In the genomic region with DNA sequence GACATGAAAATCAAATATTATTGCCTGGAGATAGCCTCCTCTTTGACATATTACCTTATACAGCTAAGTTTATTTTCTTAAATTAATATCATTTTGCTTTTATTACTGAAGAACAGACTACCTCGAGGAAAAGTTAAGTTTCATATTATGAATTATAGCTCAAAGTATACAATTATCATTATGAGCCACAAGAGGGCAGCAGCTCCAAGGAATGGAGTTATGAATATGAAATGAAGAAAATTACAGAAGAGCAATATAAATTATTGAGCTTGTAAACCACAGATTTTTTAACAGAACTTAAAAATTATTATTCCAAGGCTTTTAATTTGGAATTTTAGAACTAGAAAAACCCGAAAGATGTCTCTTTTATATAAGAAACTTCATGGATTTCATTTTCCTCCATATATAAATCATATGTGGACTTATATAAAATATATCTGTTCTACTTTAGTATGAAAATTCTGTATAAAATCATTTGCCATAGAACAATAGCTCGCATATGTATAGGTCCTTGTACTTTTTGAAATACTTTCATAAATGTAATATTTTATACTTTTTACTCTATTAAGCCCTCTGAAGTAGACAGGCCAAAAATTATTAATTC, we compare ENCODE assay signal across 8 cellular contexts. TPM values are rescaled to one million over a fixed set of nuclear protein-coding genes. Genes with fewer than 3 reads are reported as not detected.
A peak's percentile ranks its signal among the peaks of the same experiment; 100 is the strongest.
DNase-seq lines count a peak whose midpoint lies in the region; ATAC-seq and TF ChIP-seq lines count a peak whose summit lies in the region.

No MANE protein-coding gene starts in this region.

- H3K4me1 Mint-ChIP-seq in activated CD4-positive, alpha-beta T cell treated with anti-CD3 and anti-CD28 coated beads, Interleukin-2, amount 10 ng/mL, durations not matched to agents 24 days and 14 days = no peaks in the 10 kb centered on the region

- no peak overlapping the region for H3K27ac ChIP-seq in heart right ventricle

- intact Hi-C loops in heart right ventricle (cut with DNase I) = loop anchor here in 9 of 10 donors (2.0 to 10.0 kb wide), 8 partner anchors 41 to 381 kb away; a partner anchor contains a TSS
- intact Hi-C loops in left ventricle myocardium superior (cut with micrococcal nuclease) = loop anchor here (5.0 kb wide), 2 partner anchors 43 to 378 kb away; no protein-coding TSS in a partner anchor
- intact Hi-C loops in activated CD4-positive, alpha-beta T cell treated with anti-CD3 and anti-CD28 coated beads, Interleukin-2, amount 10 ng/mL, durations not matched to agents 24 days and 14 days (cut with micrococcal nuclease) = loop anchor here (1.0 kb wide), 2 partner anchors 43 to 63 kb away; a partner anchor contains a TSS

- H3K4me3 Mint-ChIP-seq in activated CD4-positive, alpha-beta T cell treated with anti-CD3 and anti-CD28 coated beads, Interleukin-2, amount 10 ng/mL, durations not matched to agents 24 days and 14 days = no peak overlapping the region

- no peak overlapping the region for H3K27ac Mint-ChIP-seq in activated CD4-positive, alpha-beta T cell treated with anti-CD3 and anti-CD28 coated beads, Interleukin-2, amount 10 ng/mL, durations not matched to agents 24 days and 14 days

- peaks cover 6% of the 10 kb centered on the region for H3K27me3 Mint-ChIP-seq in activated CD4-positive, alpha-beta T cell treated with anti-CD3 and anti-CD28 coated beads, Interleukin-2, amount 10 ng/mL, durations not matched to agents 24 days and 14 days

- no peaks in the 10 kb centered on the region for H3K9me3 Mint-ChIP-seq in activated CD4-positive, alpha-beta T cell treated with anti-CD3 and anti-CD28 coated beads, Interleukin-2, amount 10 ng/mL, durations not matched to agents 24 days and 14 days

- H3K36me3 Mint-ChIP-seq in activated CD4-positive, alpha-beta T cell treated with anti-CD3 and anti-CD28 coated beads, Interleukin-2, amount 10 ng/mL, durations not matched to agents 24 days and 14 days (ENCODE audit: low read depth) = no peaks in the 10 kb centered on the region

- no peaks in the 10 kb centered on the region for H3K36me3 ChIP-seq in heart right ventricle

- H3K4me1 ChIP-seq in heart right ventricle = peaks cover 0 to 6% (median 0%) of the 10 kb centered on the region in 9 donors

- TF ChIP-seq CTCF in heart right ventricle (IDR thresholded peaks at IDR 0.05) = peak; percentile 49 to 90 (median 82)
- peak; percentile 49 for TF ChIP-seq CTCF in HFF-Myc (IDR thresholded peaks at IDR 0.05; ENCODE audit: low read depth, low read length, missing control alignments)

- H3K27me3 ChIP-seq in heart right ventricle = no peaks in the 10 kb centered on the region

- WGBS in heart right ventricle, 2 donors = 7 to 9% methylated on average over 3 of the region's 3 CpGs

- ATAC-seq in heart right ventricle (no peak), left ventricle myocardium superior (no peak)

- DNase-seq in heart right ventricle (peak in 1 of 2 donors; percentile 26), left ventricle myocardium superior (no peak), HFF-Myc (ENCODE audit: extremely low read depth, low read depth) (peak; percentile 9), NCI-H1694 (lab: John Stamatoyannopoulos, UW) (peak; percentile 56), foreskin melanocyte (peak; percentile 18), smooth muscle cell of the brain vasculature (ENCODE audit: low read depth, low spot score) (peak; percentile 6), GDM1 (lab: John Stamatoyannopoulos, UW) (no peak)
- peak; percentile 73 for DNase-seq in activated CD4-positive, alpha-beta T cell treated with anti-CD3 and anti-CD28 coated beads, Interleukin-2, amount 10 ng/mL, durations not matched to agents 24 days and 14 days

- peaks cover 0 to 14% (median 0%) of the 10 kb centered on the region in 11 donors for H3K9me3 ChIP-seq in heart right ventricle

- H3K4me3 ChIP-seq in heart right ventricle (no peak overlapping the region), HFF-Myc (replicated peaks; ENCODE audit: low read depth, low read length) (no peak overlapping the region)

RNA-seq across cellular contexts. Expression of a gene that starts 40.1 kb away (rescaled TPM):
- under 1 TPM; 0.17 to 0.83 (median 0.53) TPM for total RNA-seq in heart right ventricle
- under 1 TPM; 0.13 to 0.15 TPM for polyA plus RNA-seq in heart right ventricle
- 0.32 TPM for total RNA-seq in left ventricle myocardium superior
- 0.05 TPM in 1 of 2 replicates, not detected in the other for total RNA-seq in activated CD4-positive, alpha-beta T cell treated with anti-CD3 and anti-CD28 coated beads, Interleukin-2, amount 10 ng/mL, durations not matched to agents 24 days and 14 days

Comparison
In these comparisons a context has a peak if more than half of its experiments do, and no peak if none do; other contexts are left out.
1. DNase-seq: peak in HFF-Myc (single experiment), NCI-H1694 (single experiment), activated CD4-positive, alpha-beta T cell treated with anti-CD3 and anti-CD28 coated beads, Interleukin-2, amount 10 ng/mL, durations not matched to agents 24 days and 14 days (single experiment), foreskin melanocyte (single experiment) and smooth muscle cell of the brain vasculature (single experiment); none in left ventricle myocardium superior (single experiment) and GDM1 (single experiment).